11 cellular contexts compared by ENCODE assay signal in genomic region chr3:42936157-42936981, GRCh38. TPM values are rescaled to one million over a fixed set of nuclear protein-coding genes. Genes with fewer than 3 reads are reported as not detected.
DNase-seq lines count a peak whose midpoint lies in the region; ATAC-seq, FAIRE-seq and TF ChIP-seq lines count a peak whose summit lies in the region.
"Had no signal": no experiment of that assay in that cellular context is flagged by ENCODE, and none has a peak within 500 bp of the region (broad histone marks: within the 10 kb centered on the region; RNA-seq: fewer than 3 reads in every experiment).

No MANE protein-coding gene starts in this region.

- H3K9ac ChIP-seq in K562 (ENCODE audit: insufficient read depth in 1 of 2, low read depth in 2 of 2, low read length in 2 of 2) = peak overlapping the region in 1 of 2 experiments; percentile 6; a peak in 1 of 4 replicates

- TF ChIP-seq POLR2A in K562 (conservative IDR thresholded peaks at IDR 0.05) = no peak
- no peak for TF ChIP-seq POLR2A in GM12891 (IDR thresholded peaks at IDR 0.05; ENCODE audit: low read depth, low read length)

- H4K20me1 ChIP-seq in K562 (replicated peaks; ENCODE audit: control insufficient read depth, insufficient read depth, low read length) = no peaks in the 10 kb centered on the region

- no peak for TF ChIP-seq EP300 in K562 (IDR thresholded peaks at IDR 0.05; ENCODE audit: low read length)

- H3K4me3 ChIP-seq in H7 (ENCODE audit: insufficient read depth, low read depth, low read length) (no peak overlapping the region), K562 (peak overlapping the region; percentile 10), skin epidermis (peak overlapping the region in 5 of 7 experiments; percentile 14 to 35 (median 29))

- peak overlapping the region; percentile 57 for H2AFZ ChIP-seq in K562 (ENCODE audit: low read depth, low read length)

- no peaks in the 10 kb centered on the region for H3K79me2 ChIP-seq in K562 (ENCODE audit: control insufficient read depth, insufficient read depth, low read length)

- peak; percentile 77 for ATAC-seq in K562
- no peak for ATAC-seq in GM18907 (IDR thresholded peaks at IDR 0.05; ENCODE audit: unreplicated experiment)

- in situ Hi-C loops in K562 (cut with MboI) = no loop called here

- CTCF ChIA-PET in K562 (lab: Yijun Ruan, JAX; ENCODE audit: low intra/inter-chr PET ratio) = no interaction called here

- TF ChIP-seq RAD21 in K562 (CRISPR knock-in tag; conservative IDR thresholded peaks at IDR 0.05 in 1 of 2, IDR thresholded peaks at IDR 0.05 in 1 of 2) = no peak

- no peaks in the 10 kb centered on the region for H3K9me1 ChIP-seq in K562 (ENCODE audit: control insufficient read depth, insufficient read depth, low read length)

- DNase-seq in H7 (peak; percentile 18), K562 (ENCODE audit: extremely low read depth in 1 of 4, low spot score in 3 of 4) (peak in 2 of 4 experiments; percentile 14 to 19), hypothalamus (lab: John Stamatoyannopoulos, UW) (peak in 36 of 51 donors; percentile 1 to 69 (median 28)), GM12891 (ENCODE audit: insufficient read length, low spot score) (no peak), NCI-H2081 (lab: John Stamatoyannopoulos, UW) (no peak)
- DNase-seq in stimulated activated CD4-positive, alpha-beta T cell treated with anti-CD3 and anti-CD28 coated beads, Interleukin-15, amount 100 ng/mL, for 24 hours = no peak
- DNase-seq: KBM-7 had no signal

- H3K27me3 ChIP-seq in H7 (ENCODE audit: control insufficient read depth, insufficient read depth, low read length) (no peaks in the 10 kb centered on the region), K562 (ENCODE audit: control insufficient read depth in 2 of 2, insufficient read depth in 2 of 2, low read length in 2 of 2) (peaks cover 6 to 28% of the 10 kb centered on the region in 2 experiments; a peak in 3 of 5 replicates)

- H3K27ac ChIP-seq in K562 (ENCODE audit: extremely low read depth, low read depth, low read length) = no peak overlapping the region
- peak overlapping the region in 1 of 21 experiments; percentile 12 for H3K27ac ChIP-seq in skin epidermis

- no peaks in the 10 kb centered on the region for H3K36me3 ChIP-seq in H7 (replicated peaks; ENCODE audit: control insufficient read depth, insufficient read depth, low read length)
- H3K36me3 ChIP-seq in K562 (ENCODE audit: control insufficient read depth, insufficient read depth, low read length) = no peaks in the 10 kb centered on the region

- WGBS in K562 (ENCODE audit: insufficient coverage, low coverage, missing lambda C conversion rate) = 15% methylated on average over 43 of the region's 43 CpGs

- H3K4me1 ChIP-seq in K562 (replicated peaks in 1 of 2; ENCODE audit: control insufficient read depth in 2 of 2, insufficient read depth in 2 of 2, low read length in 2 of 2) = peaks cover 0 to 6% of the 10 kb centered on the region in 2 experiments; a peak in 2 of 5 replicates

- no TSS peak for BruUV-seq in K562 (replicated peaks; lab: Mats Ljungman, UMichigan)

- POLR2A ChIA-PET in K562 (lab: Yijun Ruan, JAX) = interaction anchor here (1.5 kb wide), 1 partner anchor 11 kb away, joined by 4 read pairs; no protein-coding TSS in a partner anchor

- FAIRE-seq in K562 (lab: Jason Lieb, UNC) (no peak), GM12891 (lab: Jason Lieb, UNC) (no peak)
- FAIRE-seq: H1 had no signal

- H3K9me3 ChIP-seq in K562 (replicated peaks; ENCODE audit: control insufficient read depth, insufficient read depth, low read depth, low read length) = no peaks in the 10 kb centered on the region

- H3K4me2 ChIP-seq in K562 (ENCODE audit: insufficient read depth, low read length) = peak overlapping the region; percentile 51

- no peak for TF ChIP-seq CTCF in K562 (IDR thresholded peaks at IDR 0.05 in 2 of 3, conservative IDR thresholded peaks at IDR 0.05 in 1 of 3; ENCODE audit: insufficient read depth in 2 of 3, low read depth in 1 of 3, low read length in 3 of 3)

- intact Hi-C loops in K562 (cut with micrococcal nuclease) = no loop called here

TF ChIP-seq in K562, 482 proteins besides CTCF, POLR2A, EP300 and RAD21 (continues in another document):
- no peak for TF ChIP-seq DDX20 (tag; IDR thresholded peaks at IDR 0.05; ENCODE audit: low read depth)
- TF ChIP-seq RBFOX2 (IDR thresholded peaks at IDR 0.05; ENCODE audit: low read depth, low read length) = peak; percentile 47
- TF ChIP-seq TBL1XR1 (IDR thresholded peaks at IDR 0.05; ENCODE audit: low read length in 2 of 2) = no peak
- TF ChIP-seq NCOR1 (IDR thresholded peaks at IDR 0.05) = no peak
- TF ChIP-seq MITF (IDR thresholded peaks at IDR 0.05) = no peak
- peak; percentile 78 for TF ChIP-seq GABPA (tag; conservative IDR thresholded peaks at IDR 0.05; ENCODE audit: low read depth)

TF ChIP-seq in GM12891, 5 proteins besides CTCF, POLR2A, EP300 and RAD21:
- TF ChIP-seq TAF1 (IDR thresholded peaks at IDR 0.05; ENCODE audit: low read depth, low read length) (no peak), POLR2AphosphoS5 (IDR thresholded peaks at IDR 0.05; ENCODE audit: low read depth, low read length) (no peak), PAX5 (IDR thresholded peaks at IDR 0.05; ENCODE audit: insufficient read depth, low read length, severe bottlenecking) (no peak), POU2F2 (IDR thresholded peaks at IDR 0.05; ENCODE audit: low read depth, low read length) (no peak), SPI1 (IDR thresholded peaks at IDR 0.05; ENCODE audit: low read depth, low read length) (no peak)

RNA-seq across cellular contexts. Expression of gene ZNF662, which starts 30.4 kb away (rescaled TPM):
- total RNA-seq in H7 (2014; rRNA removed; shearing (Covaris generic)) = not detected in 2 replicates
- 0.32 and 0.67 TPM in 2 replicates for total RNA-seq in K562 (2011; cell fraction: chromatin; rRNA removed; ENCODE audit: low replicate concordance)
- 0.17 and 0.39 TPM in 2 replicates for total RNA-seq in K562 (2011; cell fraction: nucleolus; rRNA removed)
- total RNA-seq in K562 (2011; cell fraction: nucleoplasm; rRNA removed) = 0.29 and 0.31 TPM in 2 replicates
- total RNA-seq in K562 (2014; rRNA removed) (0.20 and 0.27 TPM in 2 replicates), K562 (2014; rRNA removed; fragmentation: Illumina TruSeq; extraction: Trizol) (0.18 and 0.32 TPM in 2 replicates), K562 (2015; rRNA removed; fragmentation: Illumina TruSeq; extraction: Trizol) (0.33 and 0.49 TPM in 2 replicates), K562 (2021) (0.55 and 0.63 TPM in 2 replicates)
- polyA plus RNA-seq in K562 (2011; rRNA removed) (0.13 and 0.30 TPM in 2 replicates), K562 (2014; fragmentation: Illumina TruSeq; extraction: Trizol) (0.21 and 0.37 TPM in 2 replicates), K562 (2014; fragmentation: Nextera tagmentation; extraction: Ambion mirVana) (under 1 TPM; 0.07 to 0.22 TPM), K562 (2014; rRNA removed) (0.03 and 0.28 TPM in 2 replicates)
- 0.10 and 0.15 TPM in 2 replicates for polyA plus RNA-seq in K562 (2011; cell fraction: cytosol; rRNA removed)
- 0.55 and 0.61 TPM in 2 replicates for polyA plus RNA-seq in K562 (2011; cell fraction: nucleus; rRNA removed)
- polyA plus RNA-seq in K562 (2012) = 0.64 and 1.8 TPM in 2 replicates
- polyA minus RNA-seq in K562 (2011; rRNA and poly(A)+ RNA removed) = 0.14 and 0.39 TPM in 2 replicates
- not detected in 2 replicates for polyA minus RNA-seq in K562 (2011; cell fraction: cytosol; rRNA and poly(A)+ RNA removed)
- 0.13 and 0.44 TPM in 2 replicates for polyA minus RNA-seq in K562 (2011; cell fraction: nucleus; rRNA and poly(A)+ RNA removed)
- polyA plus RNA-seq in GM12891 (2012; ENCODE audit: low read depth, missing spikeins) = not detected
- total RNA-seq: H1 had no signal

RNA-seq across cellular contexts. Expression of gene GASK1A, which starts 42.7 kb away (rescaled TPM):
- 3.4 and 4.5 TPM in 2 replicates for total RNA-seq in H7 (2014; rRNA removed; shearing (Covaris generic))
- total RNA-seq in K562 (2011; cell fraction: chromatin; rRNA removed; ENCODE audit: low replicate concordance) = not detected in 2 replicates
- total RNA-seq in K562 (2011; cell fraction: nucleolus; rRNA removed) = not detected in 2 replicates
- total RNA-seq in K562 (2011; cell fraction: nucleoplasm; rRNA removed) = not detected in 2 replicates
- total RNA-seq in K562 (2014; rRNA removed) (0.05 TPM in 1 of 2 replicates, not detected in the other), K562 (2014; rRNA removed; fragmentation: Illumina TruSeq; extraction: Trizol) (0.10 TPM in 1 of 2 replicates, not detected in the other), K562 (2015; rRNA removed; fragmentation: Illumina TruSeq; extraction: Trizol) (not detected in 2 replicates), K562 (2021) (0.13 TPM in 1 of 2 replicates, not detected in the other)
- polyA plus RNA-seq in K562 (2011; rRNA removed) (0.04 and 0.07 TPM in 2 replicates), K562 (2014; fragmentation: Illumina TruSeq; extraction: Trizol) (0.06 and 0.07 TPM in 2 replicates), K562 (2014; fragmentation: Nextera tagmentation; extraction: Ambion mirVana) (not detected), K562 (2014; rRNA removed) (0.11 TPM in 1 of 2 replicates, not detected in the other)
- 0.03 and 0.07 TPM in 2 replicates for polyA plus RNA-seq in K562 (2011; cell fraction: cytosol; rRNA removed)
- 0.07 and 0.13 TPM in 2 replicates for polyA plus RNA-seq in K562 (2011; cell fraction: nucleus; rRNA removed)
- 0.03 and 0.40 TPM in 2 replicates for polyA plus RNA-seq in K562 (2012)
- polyA minus RNA-seq in K562 (2011; rRNA and poly(A)+ RNA removed) = 0.09 TPM in 1 of 2 replicates, not detected in the other
- polyA minus RNA-seq in K562 (2011; cell fraction: cytosol; rRNA and poly(A)+ RNA removed) = not detected in 2 replicates
- polyA minus RNA-seq in K562 (2011; cell fraction: nucleus; rRNA and poly(A)+ RNA removed) = not detected in 2 replicates
- not detected for polyA plus RNA-seq in GM12891 (2012; ENCODE audit: low read depth, missing spikeins)
- total RNA-seq: RPMI7951 had no signal

Comparison
In these comparisons a context has a peak if more than half of its experiments do, and no peak if none do; other contexts are left out.
1. DNase-seq: peak in H7 (single experiment) and hypothalamus (36 of 51); none in GM12891 (single experiment), NCI-H2081 (0 of 2) and stimulated activated CD4-positive, alpha-beta T cell treated with anti-CD3 and anti-CD28 coated beads, Interleukin-15, amount 100 ng/mL, for 24 hours (single experiment).